Comparison of ENCODE assay signal across 23 cellular contexts in the genomic region with DNA sequence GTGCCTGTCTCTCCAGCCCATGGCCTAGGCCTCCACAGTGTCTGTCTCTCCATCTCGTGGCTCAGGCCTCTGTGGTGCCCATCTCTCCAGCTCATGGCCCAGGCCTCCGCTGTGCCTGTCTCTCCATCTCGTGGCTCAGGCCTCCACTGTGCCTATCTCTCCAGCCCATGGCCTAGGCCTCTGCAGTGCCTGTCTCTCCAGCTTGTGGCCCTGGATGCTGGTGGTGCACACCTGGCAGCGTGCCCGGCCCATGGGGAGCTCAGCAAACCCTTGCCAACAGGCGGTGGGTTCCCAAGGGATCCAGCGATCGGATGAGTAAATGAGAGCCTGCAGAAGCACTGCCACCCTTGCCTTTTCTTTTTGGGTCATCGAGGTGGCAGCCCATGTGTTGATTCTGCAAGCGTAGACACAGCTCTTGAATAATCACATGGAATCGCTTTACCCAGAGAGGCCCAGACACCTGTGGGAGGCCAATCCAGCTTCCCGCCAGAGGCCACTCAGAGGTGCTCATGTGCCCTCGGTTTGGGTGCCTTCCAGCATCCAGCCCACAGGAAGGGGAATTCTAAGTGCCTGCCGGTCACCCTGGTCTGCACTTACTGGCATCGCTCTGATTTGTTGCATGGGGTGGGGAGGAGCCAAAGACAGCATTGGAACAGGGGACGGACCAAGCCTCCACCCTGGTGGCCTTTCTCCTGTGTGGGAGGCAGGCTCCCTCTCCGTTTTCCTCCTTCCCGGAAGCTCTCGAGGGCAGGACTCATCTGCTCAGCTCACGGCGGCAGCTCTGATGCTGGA.
A peak's percentile ranks its signal among the peaks of the same experiment; 100 is the strongest.
DNase-seq lines count a peak whose midpoint lies in the region; ATAC-seq, FAIRE-seq and TF ChIP-seq lines count a peak whose summit lies in the region.
"Had no signal": no experiment of that assay in that cellular context is flagged by ENCODE, and none has a peak within 500 bp of the region (broad histone marks: within the 10 kb centered on the region; RNA-seq: fewer than 3 reads in every experiment).

No MANE protein-coding gene starts in this region.

- H3K4me3 ChIP-seq in BLaER1 treated with 17β-estradiol and CSF1 and Interleukin-3, amounts not matched to agents 10 nM and 100 nM: no peak overlapping the region
- H3K4me3 ChIP-seq in DND-41 (ENCODE audit: low read depth in 1 of 2, low read length in 2 of 2) (no peak overlapping the region), HepG2 (replicated peaks in 1 of 3; ENCODE audit: insufficient read depth in 1 of 3, low read depth in 2 of 3, low read length in 3 of 3) (no peak overlapping the region)
- H3K4me3 ChIP-seq: pancreas had no signal

- no peaks in the 10 kb centered on the region for H3K27me3 ChIP-seq in BLaER1 treated with 17β-estradiol and CSF1 and Interleukin-3, amounts not matched to agents 10 nM and 100 nM
- H3K27me3 ChIP-seq in DND-41 (ENCODE audit: insufficient read depth, low read length, poor library complexity) (no peaks in the 10 kb centered on the region), HepG2 (ENCODE audit: control insufficient read depth in 1 of 2, insufficient read depth in 2 of 2, low read length in 2 of 2) (peaks cover 11 to 94% of the 10 kb centered on the region in 2 experiments)
- H3K27me3 ChIP-seq: pancreas had no signal

- H3K27ac ChIP-seq in BLaER1 treated with 17β-estradiol and CSF1 and Interleukin-3, amounts not matched to agents 10 nM and 100 nM: no peak overlapping the region
- H3K27ac ChIP-seq in DND-41 (ENCODE audit: low read length) (no peak overlapping the region), HepG2 (ENCODE audit: extremely low read length, insufficient read depth, low read length) (no peak overlapping the region)
- H3K27ac ChIP-seq: RWPE1 had no signal

- H2AFZ ChIP-seq in DND-41 (ENCODE audit: low read depth, low read length): no peak overlapping the region
- no peak overlapping the region for H2AFZ ChIP-seq in HepG2 (ENCODE audit: low read length)

- H3K4me2 ChIP-seq in BLaER1 treated with 17β-estradiol and CSF1 and Interleukin-3, amounts not matched to agents 10 nM and 100 nM: peak overlapping the region; percentile 41 to 84 (median 65); a peak in 20 of 22 replicates
- H3K4me2 ChIP-seq in DND-41 (ENCODE audit: insufficient read depth, low read length) (no peak overlapping the region), HepG2 (ENCODE audit: low read depth, low read length) (no peak overlapping the region)

- no peak for TF ChIP-seq POLR2A in HepG2 (IDR thresholded peaks at IDR 0.05; ENCODE audit: insufficient read depth in 1 of 2, low read depth in 2 of 2, low read length in 2 of 2)

- intact Hi-C loops in HepG2 (cut with micrococcal nuclease; ENCODE audit: unreplicated experiment): no loop called here

- ATAC-seq in DND-41 (ENCODE audit: insufficient read depth, low read depth) (peak; percentile 27; the same call in 1 of the 3 replicates), HepG2 (no peak)
- ATAC-seq: effector memory CD8-positive, alpha-beta T cell; pancreas had no signal

- peaks cover 56 to 74% (median 65%) of the 10 kb centered on the region in 10 experiments for H3K4me1 ChIP-seq in BLaER1 treated with 17β-estradiol and CSF1 and Interleukin-3, amounts not matched to agents 10 nM and 100 nM
- H3K4me1 ChIP-seq in DND-41 (ENCODE audit: insufficient read depth, low read length): no peaks in the 10 kb centered on the region
- H3K4me1 ChIP-seq in HepG2 (ENCODE audit: insufficient read depth, low read length): no peaks in the 10 kb centered on the region
- H3K4me1 ChIP-seq: pancreas had no signal

- no peak for FAIRE-seq in HepG2 (lab: Jason Lieb, UNC)
- FAIRE-seq: HTR-8/SVneo, pancreas, TTC549, urothelium cell line had no signal

- no TSS peak for BruUV-seq in HepG2 (replicated peaks; lab: Mats Ljungman, UMichigan)

- TF ChIP-seq CTCF in DND-41 (IDR thresholded peaks at IDR 0.05; ENCODE audit: borderline replicate concordance, extremely low read depth, low read length, poor library complexity, severe bottlenecking) (no peak), HepG2 (CRISPR knock-in tag; IDR thresholded peaks at IDR 0.05) (no peak)

- H3K9me3 ChIP-seq in BLaER1 treated with 17β-estradiol and CSF1 and Interleukin-3, amounts not matched to agents 10 nM and 100 nM (replicated peaks in 1 of 11): peaks cover 0 to 3% (median 0%) of the 10 kb centered on the region in 11 experiments; a peak in 2 of 22 replicates
- H3K9me3 ChIP-seq in DND-41 (ENCODE audit: insufficient read depth, low read length, severe bottlenecking): no peaks in the 10 kb centered on the region
- no peaks in the 10 kb centered on the region for H3K9me3 ChIP-seq in HepG2 (ENCODE audit: low read length)
- H3K9me3 ChIP-seq: pancreas had no signal

- H4K20me1 ChIP-seq in BLaER1 treated with 17β-estradiol and CSF1 and Interleukin-3, amounts not matched to agents 10 nM and 100 nM: no peaks in the 10 kb centered on the region
- no peaks in the 10 kb centered on the region for H4K20me1 ChIP-seq in DND-41 (ENCODE audit: insufficient read depth, low read length)
- H4K20me1 ChIP-seq in HepG2 (ENCODE audit: insufficient read depth, low read length): no peaks in the 10 kb centered on the region

- no peaks in the 10 kb centered on the region for H3K36me3 ChIP-seq in BLaER1 treated with 17β-estradiol and CSF1 and Interleukin-3, amounts not matched to agents 10 nM and 100 nM
- H3K36me3 ChIP-seq in DND-41 (ENCODE audit: insufficient read depth, low read length): no peaks in the 10 kb centered on the region
- H3K36me3 ChIP-seq in HepG2 (replicated peaks in 1 of 2; ENCODE audit: control insufficient read depth in 1 of 2, insufficient read depth in 2 of 2, low read length in 2 of 2): no peaks in the 10 kb centered on the region
- H3K36me3 ChIP-seq: pancreas had no signal

- DNase-seq in DND-41 (no peak), NCI-H2171 treated with DMSO at 0.1 percent for 48 hours (lab: John Stamatoyannopoulos, UW) (peak; percentile 63), left kidney (ENCODE audit: low read depth, low spot score) (peak; percentile 60), HepG2 (ENCODE audit: low spot score) (no peak), ACHN (no peak), RKO (ENCODE audit: low spot score) (no peak)
- no peak for DNase-seq in stimulated activated naive CD4-positive, alpha-beta T cell (lab: John Stamatoyannopoulos, UW)
- DNase-seq: activated CD4-positive, alpha-beta T cell treated with anti-CD3 and anti-CD28 coated beads for 4 hours; activated CD8-positive, alpha-beta memory T cell treated with anti-CD3 and anti-CD28 coated beads, Interleukin-2, amount 50 U/mL, for 4 hours; activated gamma-delta T cell; amygdala; effector memory CD8-positive, alpha-beta T cell; glutamatergic neuron; mammary epithelial cell; naive B cell; NCI-H187 treated with DMSO at 0.1 percent for 48 hours; stimulated activated CD4-positive, alpha-beta T cell treated with anti-CD3 and anti-CD28 coated beads, Interleukin-1b, Interleukin-23, amount 100 ng/mL, for 48 hours had no signal

- TF ChIP-seq RAD21 in HepG2 (CRISPR knock-in tag; IDR thresholded peaks at IDR 0.05): no peak

- no peak overlapping the region for H3K9ac ChIP-seq in BLaER1 treated with 17β-estradiol and CSF1 and Interleukin-3, amounts not matched to agents 10 nM and 100 nM
- H3K9ac ChIP-seq in DND-41 (ENCODE audit: low read depth, low read length): no peak overlapping the region
- H3K9ac ChIP-seq in HepG2 (ENCODE audit: insufficient read depth, low read depth, low read length): no peak overlapping the region

- CTCF ChIA-PET in HepG2 (lab: Yijun Ruan, JAX; ENCODE audit: low intra/inter-chr PET ratio, low total read pairs): no interaction called here

- in situ Hi-C loops in HepG2 (cut with HindIII; ENCODE audit: extremely low pct_ligation_motif_present, low pct_unique_long_range_greater_than_20kb) (no loop called here), ACHN (cut with HindIII; ENCODE audit: low pct_ligation_motif_present, low pct_unique_long_range_greater_than_20kb, low sequenced_read_pairs) (no loop called here)

- POLR2A ChIA-PET in HepG2 (lab: Yijun Ruan, JAX): no interaction called here

- H3K79me2 ChIP-seq in DND-41 (ENCODE audit: insufficient read depth, low read length) (no peaks in the 10 kb centered on the region), HepG2 (ENCODE audit: insufficient read depth, low read length) (no peaks in the 10 kb centered on the region)

- TF ChIP-seq EP300 in HepG2 (IDR thresholded peaks at IDR 0.05; ENCODE audit: low read depth in 2 of 2, low read length in 2 of 2) (no peak), HepG2 (CRISPR knock-in tag; IDR thresholded peaks at IDR 0.05; ENCODE audit: borderline replicate concordance) (no peak)

- WGBS in HepG2 (ENCODE audit: low lambda C conversion rate): 51% methylated on average over 18 of the region's 21 CpGs

TF ChIP-seq in HepG2, 621 proteins besides CTCF, POLR2A, EP300 and RAD21 (continues in another document):
- TF ChIP-seq, protein P1, sequence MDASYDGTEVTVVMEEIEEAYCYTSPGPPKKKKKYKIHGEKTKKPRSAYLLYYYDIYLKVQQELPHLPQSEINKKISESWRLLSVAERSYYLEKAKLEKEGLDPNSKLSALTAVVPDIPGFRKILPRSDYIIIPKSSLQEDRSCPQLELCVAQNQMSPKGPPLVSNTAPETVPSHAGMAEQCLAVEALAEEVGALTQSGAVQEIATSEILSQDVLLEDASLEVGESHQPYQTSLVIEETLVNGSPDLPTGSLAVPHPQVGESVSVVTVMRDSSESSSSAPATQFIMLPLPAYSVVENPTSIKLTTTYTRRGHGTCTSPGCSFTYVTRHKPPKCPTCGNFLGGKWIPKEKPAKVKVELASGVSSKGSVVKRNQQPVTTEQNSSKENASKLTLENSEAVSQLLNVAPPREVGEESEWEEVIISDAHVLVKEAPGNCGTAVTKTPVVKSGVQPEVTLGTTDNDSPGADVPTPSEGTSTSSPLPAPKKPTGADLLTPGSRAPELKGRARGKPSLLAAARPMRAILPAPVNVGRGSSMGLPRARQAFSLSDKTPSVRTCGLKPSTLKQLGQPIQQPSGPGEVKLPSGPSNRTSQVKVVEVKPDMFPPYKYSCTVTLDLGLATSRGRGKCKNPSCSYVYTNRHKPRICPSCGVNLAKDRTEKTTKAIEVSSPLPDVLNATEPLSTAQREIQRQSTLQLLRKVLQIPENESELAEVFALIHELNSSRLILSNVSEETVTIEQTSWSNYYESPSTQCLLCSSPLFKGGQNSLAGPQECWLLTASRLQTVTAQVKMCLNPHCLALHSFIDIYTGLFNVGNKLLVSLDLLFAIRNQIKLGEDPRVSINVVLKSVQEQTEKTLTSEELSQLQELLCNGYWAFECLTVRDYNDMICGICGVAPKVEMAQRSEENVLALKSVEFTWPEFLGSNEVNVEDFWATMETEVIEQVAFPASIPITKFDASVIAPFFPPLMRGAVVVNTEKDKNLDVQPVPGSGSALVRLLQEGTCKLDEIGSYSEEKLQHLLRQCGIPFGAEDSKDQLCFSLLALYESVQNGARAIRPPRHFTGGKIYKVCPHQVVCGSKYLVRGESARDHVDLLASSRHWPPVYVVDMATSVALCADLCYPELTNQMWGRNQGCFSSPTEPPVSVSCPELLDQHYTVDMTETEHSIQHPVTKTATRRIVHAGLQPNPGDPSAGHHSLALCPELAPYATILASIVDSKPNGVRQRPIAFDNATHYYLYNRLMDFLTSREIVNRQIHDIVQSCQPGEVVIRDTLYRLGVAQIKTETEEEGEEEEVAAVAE (CRISPR knock-in tag; IDR thresholded peaks at IDR 0.05; ENCODE audit: borderline replicate concordance): no peak
- TF ChIP-seq HES4 (CRISPR knock-in tag; IDR thresholded peaks at IDR 0.05; ENCODE audit: borderline replicate concordance) (no peak), MTF1 (CRISPR knock-in tag; IDR thresholded peaks at IDR 0.05) (no peak), CHCHD3 (CRISPR knock-in tag; IDR thresholded peaks at IDR 0.05) (no peak)

Comparison
In these comparisons a context has a peak if more than half of its experiments do, and no peak if none do; other contexts are left out.
1. H3K4me2 ChIP-seq: peak in BLaER1 treated with 17β-estradiol and CSF1 and Interleukin-3, amounts not matched to agents 10 nM and 100 nM (11 of 11); none in DND-41 (single experiment) and HepG2 (single experiment).
2. DNase-seq: peak in NCI-H2171 treated with DMSO at 0.1 percent for 48 hours (single experiment) and left kidney (single experiment); none in DND-41 (single experiment), HepG2 (single experiment), ACHN (single experiment), RKO (single experiment) and stimulated activated naive CD4-positive, alpha-beta T cell (0 of 6).